Comparison of ENCODE assay signal across 8 cellular contexts in the genomic region with DNA sequence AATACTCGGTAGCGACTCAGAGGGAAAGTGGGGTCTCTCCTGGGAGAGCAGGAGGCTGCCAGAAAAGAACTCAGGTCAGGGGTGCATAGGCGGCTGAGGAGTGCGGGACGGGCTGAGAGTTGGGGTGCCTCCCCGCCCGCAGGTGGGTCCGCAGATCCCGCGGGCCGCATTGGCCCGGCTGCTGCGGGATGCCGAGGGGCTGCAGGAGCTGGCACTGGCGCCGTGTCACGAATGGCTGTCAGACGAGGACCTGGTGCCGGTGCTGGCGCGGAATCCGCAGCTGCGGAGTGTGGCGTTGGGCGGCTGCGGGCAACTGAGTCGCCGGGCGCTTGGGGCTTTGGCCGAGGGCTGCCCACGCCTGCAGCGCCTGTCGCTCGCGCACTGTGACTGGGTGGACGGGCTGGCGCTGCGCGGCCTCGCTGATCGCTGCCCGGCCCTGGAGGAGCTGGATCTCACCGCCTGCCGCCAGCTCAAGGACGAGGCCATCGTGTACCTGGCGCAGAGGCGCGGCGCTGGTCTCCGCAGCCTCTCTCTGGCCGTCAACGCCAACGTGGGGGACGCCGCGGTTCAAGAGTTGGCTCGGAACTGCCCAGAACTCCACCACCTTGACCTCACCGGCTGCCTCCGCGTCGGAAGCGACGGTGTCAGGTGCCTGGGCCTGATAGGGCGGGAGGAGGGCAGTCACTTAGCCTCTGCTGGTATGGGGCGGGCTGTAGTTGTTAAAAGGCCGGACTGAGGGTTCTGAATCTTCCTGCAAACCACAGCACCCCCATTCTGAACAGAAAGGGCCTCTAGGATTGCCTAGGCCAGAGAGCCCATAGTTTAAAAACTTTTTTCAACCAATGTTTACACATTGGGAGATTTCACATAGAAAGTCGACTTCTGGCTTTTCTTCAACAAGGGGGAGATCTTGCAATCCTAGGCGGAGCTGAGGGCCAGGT. TPM values are rescaled to one million over a fixed set of nuclear protein-coding genes. Genes with fewer than 3 reads are reported as not detected.
DNase-seq lines count a peak whose midpoint lies in the region; ATAC-seq, FAIRE-seq and TF ChIP-seq lines count a peak whose summit lies in the region.

No MANE protein-coding gene starts in this region.

- H3K4me3 Mint-ChIP-seq in activated T-helper 2 cell treated with anti-CD3 and anti-CD28 coated beads, Interferon-gamma antibody, Interleukin-2, Interleukin-4, amounts not matched to agents 10 μg/mL and 5 μg/mL and 100 μg/mL, durations not matched to agents 14 hours and 24 hours and 36 hours (ENCODE audit: low read depth), result peak overlapping the region; percentile 93

- H3K27ac ChIP-seq in left ventricle myocardium inferior (replicated peaks) (peak overlapping the region; percentile 95), sigmoid colon (peak overlapping the region; percentile 86 to 96 (median 91))

- peaks cover 17% of the 10 kb centered on the region for H3K4me1 Mint-ChIP-seq in activated T-helper 2 cell treated with anti-CD3 and anti-CD28 coated beads, Interferon-gamma antibody, Interleukin-2, Interleukin-4, amounts not matched to agents 10 μg/mL and 5 μg/mL and 100 μg/mL, durations not matched to agents 14 hours and 24 hours and 36 hours (ENCODE audit: low read depth)

- no peaks in the 10 kb centered on the region for H3K9me3 ChIP-seq in left ventricle myocardium inferior (replicated peaks)
- H3K9me3 ChIP-seq in sigmoid colon, result no peaks in the 10 kb centered on the region

- TF ChIP-seq POLR2A in sigmoid colon (IDR thresholded peaks at IDR 0.05) (no peak), GM12892 (IDR thresholded peaks at IDR 0.05; ENCODE audit: low read depth, low read length) (no peak)

- intact Hi-C loops in activated T-helper 2 cell treated with anti-CD3 and anti-CD28 coated beads, Interferon-gamma antibody, Interleukin-2, Interleukin-4, amounts not matched to agents 10 μg/mL and 5 μg/mL and 100 μg/mL, durations not matched to agents 14 hours and 24 hours and 36 hours (cut with micrococcal nuclease), result loop anchor here (1.0 to 5.0 kb wide), 7 partner anchors 10 to 191 kb away; a partner anchor contains a TSS
- intact Hi-C loops in left ventricle myocardium inferior (cut with micrococcal nuclease) (no loop called here), sigmoid colon (cut with DNase I) (loop anchor here (1.0 to 5.0 kb wide), 4 partner anchors 28 to 160 kb away; no protein-coding TSS in a partner anchor)

- peak overlapping the region; percentile 82 for H3K4me3 ChIP-seq in left ventricle myocardium inferior
- peak overlapping the region; percentile 61 to 89 (median 76) for H3K4me3 ChIP-seq in sigmoid colon

- peaks cover 10% of the 10 kb centered on the region for H3K36me3 Mint-ChIP-seq in activated T-helper 2 cell treated with anti-CD3 and anti-CD28 coated beads, Interferon-gamma antibody, Interleukin-2, Interleukin-4, amounts not matched to agents 10 μg/mL and 5 μg/mL and 100 μg/mL, durations not matched to agents 14 hours and 24 hours and 36 hours (ENCODE audit: low read depth)

- peaks cover 20% of the 10 kb centered on the region for H3K36me3 ChIP-seq in left ventricle myocardium inferior
- H3K36me3 ChIP-seq in sigmoid colon, result peaks cover 10 to 24% (median 11%) of the 10 kb centered on the region in 4 donors

- TF ChIP-seq CTCF in left ventricle myocardium inferior (IDR thresholded peaks at IDR 0.05; ENCODE audit: borderline replicate concordance) (no peak), sigmoid colon (IDR thresholded peaks at IDR 0.05) (no peak)

- H3K27ac Mint-ChIP-seq in activated T-helper 2 cell treated with anti-CD3 and anti-CD28 coated beads, Interferon-gamma antibody, Interleukin-2, Interleukin-4, amounts not matched to agents 10 μg/mL and 5 μg/mL and 100 μg/mL, durations not matched to agents 14 hours and 24 hours and 36 hours, result peak overlapping the region; percentile 61

- peak; percentile 0 for ATAC-seq in HG03571 (IDR thresholded peaks at IDR 0.05; ENCODE audit: unreplicated experiment)

- no peak for FAIRE-seq in GM12892 (lab: Jason Lieb, UNC)

- H3K4me1 ChIP-seq in left ventricle myocardium inferior (peaks cover 53% of the 10 kb centered on the region), sigmoid colon (peaks cover 0 to 42% (median 36%) of the 10 kb centered on the region in 4 donors)

- peaks cover 24% of the 10 kb centered on the region for H3K27me3 ChIP-seq in left ventricle myocardium inferior (ENCODE audit: low read depth)
- peaks cover 0 to 18% (median 0%) of the 10 kb centered on the region in 3 donors for H3K27me3 ChIP-seq in sigmoid colon

- DNase-seq in NCI-H1417 (lab: John Stamatoyannopoulos, UW) (peak in 2 of 3 experiments; percentile 32 to 49), NCI-H1417 treated with DMSO at 0.1 percent for 48 hours (lab: John Stamatoyannopoulos, UW) (no peak), left ventricle myocardium inferior (no peak), sigmoid colon (peak; percentile 73), GM12892 (ENCODE audit: insufficient read length) (no peak), epidermal melanocyte (ENCODE audit: insufficient read length, low spot score) (no peak)
- DNase-seq in activated T-helper 2 cell treated with anti-CD3 and anti-CD28 coated beads, Interferon-gamma antibody, Interleukin-2, Interleukin-4, amounts not matched to agents 10 μg/mL and 5 μg/mL and 100 μg/mL, durations not matched to agents 14 hours and 24 hours and 36 hours (ENCODE audit: low spot score), result no peak

- no peak for TF ChIP-seq EP300 in sigmoid colon (IDR thresholded peaks at IDR 0.05)

- peaks cover 17% of the 10 kb centered on the region for H3K27me3 Mint-ChIP-seq in activated T-helper 2 cell treated with anti-CD3 and anti-CD28 coated beads, Interferon-gamma antibody, Interleukin-2, Interleukin-4, amounts not matched to agents 10 μg/mL and 5 μg/mL and 100 μg/mL, durations not matched to agents 14 hours and 24 hours and 36 hours (ENCODE audit: low read depth)

- H3K9me3 Mint-ChIP-seq in activated T-helper 2 cell treated with anti-CD3 and anti-CD28 coated beads, Interferon-gamma antibody, Interleukin-2, Interleukin-4, amounts not matched to agents 10 μg/mL and 5 μg/mL and 100 μg/mL, durations not matched to agents 14 hours and 24 hours and 36 hours, result no peaks in the 10 kb centered on the region

- whole genome bisulfite sequencing in sigmoid colon, 2 donors, result 1 to 2% methylated on average over 69 of the region's 69 CpGs

RNA-seq across cellular contexts. Expression of a gene that starts 1.3 kb away (rescaled TPM):
- total RNA-seq in activated T-helper 2 cell treated with anti-CD3 and anti-CD28 coated beads, Interferon-gamma antibody, Interleukin-2, Interleukin-4, amounts not matched to agents 10 μg/mL and 5 μg/mL and 100 μg/mL, durations not matched to agents 14 hours and 24 hours and 36 hours, result 14.8 and 15.1 TPM in 2 replicates
- 12.3 TPM for total RNA-seq in left ventricle myocardium inferior
- 10 to 100 TPM; 19.7 to 51.3 (median 34.2) TPM for total RNA-seq in sigmoid colon
- polyA plus RNA-seq in sigmoid colon, result 10 to 100 TPM; 19.0 to 36.7 (median 21.0) TPM
- polyA plus RNA-seq in GM12892 (2012; ENCODE audit: missing spikeins), result 0.66 TPM

RNA-seq across cellular contexts. Expression of a gene that starts 3.3 kb away (rescaled TPM):
- 10.6 and 13.4 TPM in 2 replicates for total RNA-seq in activated T-helper 2 cell treated with anti-CD3 and anti-CD28 coated beads, Interferon-gamma antibody, Interleukin-2, Interleukin-4, amounts not matched to agents 10 μg/mL and 5 μg/mL and 100 μg/mL, durations not matched to agents 14 hours and 24 hours and 36 hours
- total RNA-seq in left ventricle myocardium inferior (0.93 TPM), sigmoid colon (100 to 1,000 TPM; 343 to 449 (median 417) TPM)
- polyA plus RNA-seq in sigmoid colon, result 10 to 100 TPM in 1 of 3 donors, 1 to 10 TPM in 1, under 1 TPM in 1; 0.69 to 23.3 (median 6.0) TPM
- polyA plus RNA-seq in GM12892 (2012; ENCODE audit: missing spikeins), result 2.0 TPM

RNA-seq across cellular contexts. Expression of a gene that starts 10.5 kb away (rescaled TPM):
- 60.7 and 67.5 TPM in 2 replicates for total RNA-seq in activated T-helper 2 cell treated with anti-CD3 and anti-CD28 coated beads, Interferon-gamma antibody, Interleukin-2, Interleukin-4, amounts not matched to agents 10 μg/mL and 5 μg/mL and 100 μg/mL, durations not matched to agents 14 hours and 24 hours and 36 hours
- total RNA-seq in left ventricle myocardium inferior (72.3 TPM), sigmoid colon (10 to 100 TPM; 65.2 to 93.5 (median 82.4) TPM)
- 10 to 100 TPM; 30.0 to 47.7 (median 33.3) TPM for polyA plus RNA-seq in sigmoid colon
- polyA plus RNA-seq in GM12892 (2012; ENCODE audit: missing spikeins), result 66.9 TPM

RNA-seq across cellular contexts. Expression of a gene that starts 26.4 kb away (rescaled TPM):
- total RNA-seq in activated T-helper 2 cell treated with anti-CD3 and anti-CD28 coated beads, Interferon-gamma antibody, Interleukin-2, Interleukin-4, amounts not matched to agents 10 μg/mL and 5 μg/mL and 100 μg/mL, durations not matched to agents 14 hours and 24 hours and 36 hours, result 310 and 323 TPM in 2 replicates
- total RNA-seq in left ventricle myocardium inferior (11.0 TPM), sigmoid colon (10 to 100 TPM; 29.6 to 41.1 (median 36.0) TPM)
- 10 to 100 TPM in 2 of 3 donors, 1 to 10 TPM in 1; 5.4 to 41.5 (median 11.1) TPM for polyA plus RNA-seq in sigmoid colon
- 120 TPM for polyA plus RNA-seq in GM12892 (2012; ENCODE audit: missing spikeins)

RNA-seq across cellular contexts. Expression of a gene that starts 29.4 kb away (rescaled TPM):
- 0.32 TPM in 1 of 2 replicates, not detected in the other for total RNA-seq in activated T-helper 2 cell treated with anti-CD3 and anti-CD28 coated beads, Interferon-gamma antibody, Interleukin-2, Interleukin-4, amounts not matched to agents 10 μg/mL and 5 μg/mL and 100 μg/mL, durations not matched to agents 14 hours and 24 hours and 36 hours
- not detected for total RNA-seq in left ventricle myocardium inferior
- under 1 TPM in 1 of 4 donors, not detected in 3; 0.36 TPM for total RNA-seq in sigmoid colon
- 1 to 10 TPM in 2 of 3 donors, under 1 TPM in 1; 0.92 to 2.4 (median 1.1) TPM for polyA plus RNA-seq in sigmoid colon
- 0.30 TPM for polyA plus RNA-seq in GM12892 (2012; ENCODE audit: missing spikeins)

Comparison
In these comparisons a context has a peak if more than half of its experiments do, and no peak if none do; other contexts are left out.
1. DNase-seq: peak in NCI-H1417 (2 of 3) and sigmoid colon (single experiment); none in NCI-H1417 treated with DMSO at 0.1 percent for 48 hours (single experiment), activated T-helper 2 cell treated with anti-CD3 and anti-CD28 coated beads, Interferon-gamma antibody, Interleukin-2, Interleukin-4, amounts not matched to agents 10 μg/mL and 5 μg/mL and 100 μg/mL, durations not matched to agents 14 hours and 24 hours and 36 hours (single experiment), left ventricle myocardium inferior (single experiment), GM12892 (single experiment) and epidermal melanocyte (single experiment).
2. RNA of a gene that starts 3.3 kb away (total RNA-seq): 343 to 449 TPM in sigmoid colon; 10.6 to 13.4 TPM in activated T-helper 2 cell treated with anti-CD3 and anti-CD28 coated beads, Interferon-gamma antibody, Interleukin-2, Interleukin-4, amounts not matched to agents 10 μg/mL and 5 μg/mL and 100 μg/mL, durations not matched to agents 14 hours and 24 hours and 36 hours and 0.93 TPM in left ventricle myocardium inferior (single experiment); every median in the first group is over 10 times any median in the second.